ENCODE assay signal across 8 cellular contexts in genomic region chr12:95942532-95943230, GRCh38. TPM values are rescaled to one million over a fixed set of nuclear protein-coding genes. Genes with fewer than 3 reads are reported as not detected.
DNase-seq lines count a peak whose midpoint lies in the region; ATAC-seq, FAIRE-seq and TF ChIP-seq lines count a peak whose summit lies in the region.

Gene CCDC38 (minus strand): TSS chr12:95942614. CDS start chr12:95936509, 6,105 bp downstream.

- TF ChIP-seq POLR2A in GM12891 (IDR thresholded peaks at IDR 0.05; ENCODE audit: low read depth, low read length) (peak; percentile 60), prostate gland (IDR thresholded peaks at IDR 0.05) (no peak)

- H3K27ac Mint-ChIP-seq in activated naive CD8-positive, alpha-beta T cell treated with anti-CD3 and anti-CD28 coated beads, Interleukin-2, amount 50 U/mL, for 24 hours, result peak within 1 kb of the TSS; percentile 91

- H3K4me3 ChIP-seq in left ventricle myocardium inferior (peak within 1 kb of the TSS; percentile 85), prostate gland (peak within 1 kb of the TSS; percentile 46 to 78)

- peak; percentile 98 for ATAC-seq in HG02623 (IDR thresholded peaks at IDR 0.05; ENCODE audit: unreplicated experiment)
- ATAC-seq in activated naive CD8-positive, alpha-beta T cell treated with anti-CD3 and anti-CD28 coated beads, Interleukin-2, amount 50 U/mL, for 24 hours, result peak; percentile 99

- H3K27me3 Mint-ChIP-seq in activated naive CD8-positive, alpha-beta T cell treated with anti-CD3 and anti-CD28 coated beads, Interleukin-2, amount 50 U/mL, for 24 hours, result no peaks in the 10 kb centered on the region

- WGBS in prostate gland, result under 1% methylated on average over 40 of the region's 40 CpGs

- H3K36me3 ChIP-seq in left ventricle myocardium inferior (no peaks in the 10 kb centered on the region), prostate gland (no peaks in the 10 kb centered on the region)

- H3K27me3 ChIP-seq in left ventricle myocardium inferior (ENCODE audit: low read depth) (no peaks in the 10 kb centered on the region), prostate gland (replicated peaks; ENCODE audit: insufficient read depth) (no peaks in the 10 kb centered on the region)

- no peaks in the 10 kb centered on the region for H3K9me3 ChIP-seq in left ventricle myocardium inferior (replicated peaks)
- H3K9me3 ChIP-seq in prostate gland, result no peaks in the 10 kb centered on the region

- peaks cover 21% of the 10 kb centered on the region for H3K4me1 ChIP-seq in left ventricle myocardium inferior
- no peaks in the 10 kb centered on the region for H3K4me1 ChIP-seq in prostate gland (replicated peaks)

- H3K4me1 Mint-ChIP-seq in activated naive CD8-positive, alpha-beta T cell treated with anti-CD3 and anti-CD28 coated beads, Interleukin-2, amount 50 U/mL, for 24 hours, result peaks cover 6% of the 10 kb centered on the region

- H3K36me3 Mint-ChIP-seq in activated naive CD8-positive, alpha-beta T cell treated with anti-CD3 and anti-CD28 coated beads, Interleukin-2, amount 50 U/mL, for 24 hours (ENCODE audit: low read depth), result no peaks in the 10 kb centered on the region

- peak within 1 kb of the TSS; percentile 89 for H3K4me3 Mint-ChIP-seq in activated naive CD8-positive, alpha-beta T cell treated with anti-CD3 and anti-CD28 coated beads, Interleukin-2, amount 50 U/mL, for 24 hours

- DNase-seq in GM12891 (ENCODE audit: insufficient read length, low spot score), result peak; percentile 84
- DNase-seq in NCI-H1092 (lab: John Stamatoyannopoulos, UW), result peak; percentile 44
- DNase-seq in SW 1271 (lab: John Stamatoyannopoulos, UW), result peak; percentile 70 to 91
- DNase-seq in activated naive CD8-positive, alpha-beta T cell treated with anti-CD3 and anti-CD28 coated beads, Interleukin-2, amount 50 U/mL, for 24 hours, result peak; percentile 83
- DNase-seq in left ventricle myocardium inferior, result peak; percentile 73
- DNase-seq in prostate gland (ENCODE audit: low spot score), result peak; percentile 80
- peak; percentile 92 for DNase-seq in urothelium cell line (ENCODE audit: low spot score)

- TF ChIP-seq CTCF in left ventricle myocardium inferior (IDR thresholded peaks at IDR 0.05; ENCODE audit: borderline replicate concordance) (no peak), prostate gland (IDR thresholded peaks at IDR 0.05) (no peak)

- FAIRE-seq in GM12891 (lab: Jason Lieb, UNC) (peak; percentile 90), urothelium cell line (lab: Jason Lieb, UNC) (no peak)

- intact Hi-C loops in left ventricle myocardium inferior (cut with micrococcal nuclease), result no loop called here
- intact Hi-C loops in prostate gland (cut with DNase I), result no loop called here

- H3K9me3 Mint-ChIP-seq in activated naive CD8-positive, alpha-beta T cell treated with anti-CD3 and anti-CD28 coated beads, Interleukin-2, amount 50 U/mL, for 24 hours, result no peaks in the 10 kb centered on the region

- H3K27ac ChIP-seq in left ventricle myocardium inferior (replicated peaks), result peak within 1 kb of the TSS; percentile 81
- peak within 1 kb of the TSS; percentile 70 to 79 for H3K27ac ChIP-seq in prostate gland

TF ChIP-seq in GM12891, 5 proteins besides CTCF, POLR2A, EP300 and RAD21:
- TF ChIP-seq POLR2AphosphoS5 (IDR thresholded peaks at IDR 0.05; ENCODE audit: low read depth, low read length), result no peak
TF ChIP-seq in GM12891: peak in this region for 0.

RNA-seq across cellular contexts. Expression of gene CCDC38, which starts in this region (rescaled TPM):
- polyA plus RNA-seq in GM12891 (2012; ENCODE audit: low read depth, missing spikeins), result not detected
- total RNA-seq in left ventricle myocardium inferior (0.22 TPM), prostate gland (under 1 TPM; 0.14 to 0.34 TPM)

Comparison
In these comparisons a context has a peak if more than half of its experiments do, and no peak if none do; other contexts are left out.
1. Peak in every context shown above with its lines: DNase-seq, ATAC-seq, H3K4me3 ChIP-seq and H3K27ac ChIP-seq.
2. Peak in DNase-seq, H3K4me3 ChIP-seq and H3K27ac ChIP-seq in left ventricle myocardium inferior; RNA of the gene not detected or under 1 TPM.
3. Peak in DNase-seq, H3K4me3 ChIP-seq and H3K27ac ChIP-seq in prostate gland; RNA of the gene not detected or under 1 TPM.